15 cellular contexts compared by ENCODE assay signal in the genomic region with DNA sequence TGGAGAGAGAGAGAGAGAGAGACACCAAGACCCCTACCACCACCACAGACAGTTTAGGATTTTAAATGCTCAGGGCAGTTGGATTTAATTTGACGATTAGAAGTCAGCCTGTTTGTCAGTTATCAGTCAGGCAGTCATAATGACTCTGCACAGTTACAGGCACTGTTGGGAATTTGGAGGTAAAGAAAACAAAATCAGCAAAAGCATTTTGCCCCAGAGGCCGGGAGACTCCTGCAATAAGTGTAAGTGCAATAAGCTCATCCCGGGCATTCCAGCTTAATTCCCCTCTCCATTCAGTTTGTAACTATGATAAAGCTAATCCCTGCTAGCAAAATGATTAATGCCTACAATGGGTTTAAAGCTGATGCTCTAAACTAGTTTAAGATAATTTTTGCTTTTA. TPM values are rescaled to one million over a fixed set of nuclear protein-coding genes. Genes with fewer than 3 reads are reported as not detected.
"Had no signal": no experiment of that assay in that cellular context is flagged by ENCODE, and none has a peak within 500 bp of the region (broad histone marks: within the 10 kb centered on the region; RNA-seq: fewer than 3 reads in every experiment).

No MANE protein-coding gene starts in this region.

- H3K27me3 ChIP-seq: heart left ventricle, thyroid gland, vagina had no signal

- H3K4me1 ChIP-seq: thyroid gland had no signal

- H3K36me3 ChIP-seq: heart left ventricle, thyroid gland, vagina had no signal

- H3K27ac ChIP-seq: heart left ventricle, thyroid gland, VCaP had no signal

- DNase-seq: activated CD4-positive, alpha-beta memory T cell treated with anti-CD3 and anti-CD28 coated beads, Interleukin-2, amount 10 ng/mL, durations not matched to agents 7 days and 5 days; activated CD4-positive, alpha-beta T cell treated with anti-CD3 and anti-CD28 coated beads for 36 hours; activated CD8-positive, alpha-beta memory T cell treated with anti-CD3 and anti-CD28 coated beads, Interleukin-2, amount 50 U/mL, for 4 hours; activated gamma-delta T cell treated with Interleukin-2 at 50 U/mL for 16 hours; activated naive CD8-positive, alpha-beta T cell treated with anti-CD3 and anti-CD28 coated beads for 36 hours; activated T-cell treated with anti-CD3 and anti-CD28 coated beads, Interleukin-2, amount 50 U/mL, for 72 hours; anterior cingulate cortex; foreskin melanocyte; heart left ventricle; natural killer cell; stimulated activated CD4-positive, alpha-beta T cell treated with anti-CD3 and anti-CD28 coated beads, Interleukin-4, amount 100 ng/mL, for 4 hours; T-helper 9 cell; thyroid gland had no signal

- ATAC-seq: activated CD4-positive, alpha-beta T cell treated with anti-CD3 and anti-CD28 coated beads for 36 hours; activated T-cell treated with anti-CD3 and anti-CD28 coated beads, Interleukin-2, amount 50 U/mL, for 72 hours; heart left ventricle; natural killer cell had no signal

- H3K9me3 ChIP-seq: heart left ventricle, thyroid gland, vagina had no signal

- H3K4me3 ChIP-seq: heart left ventricle, thyroid gland, vagina had no signal

RNA-seq across cellular contexts. Expression of a gene that starts 13.5 kb away (rescaled TPM):
- total RNA-seq: activated CD4-positive, alpha-beta memory T cell treated with anti-CD3 and anti-CD28 coated beads, Interleukin-2, amount 10 ng/mL, durations not matched to agents 7 days and 5 days; activated CD4-positive, alpha-beta T cell treated with anti-CD3 and anti-CD28 coated beads for 36 hours; activated naive CD8-positive, alpha-beta T cell treated with anti-CD3 and anti-CD28 coated beads for 36 hours; activated T-cell treated with anti-CD3 and anti-CD28 coated beads, Interleukin-2, amount 50 U/mL, for 72 hours had no signal
